Comparison of ENCODE assay signal across 15 cellular contexts in the genomic region with DNA sequence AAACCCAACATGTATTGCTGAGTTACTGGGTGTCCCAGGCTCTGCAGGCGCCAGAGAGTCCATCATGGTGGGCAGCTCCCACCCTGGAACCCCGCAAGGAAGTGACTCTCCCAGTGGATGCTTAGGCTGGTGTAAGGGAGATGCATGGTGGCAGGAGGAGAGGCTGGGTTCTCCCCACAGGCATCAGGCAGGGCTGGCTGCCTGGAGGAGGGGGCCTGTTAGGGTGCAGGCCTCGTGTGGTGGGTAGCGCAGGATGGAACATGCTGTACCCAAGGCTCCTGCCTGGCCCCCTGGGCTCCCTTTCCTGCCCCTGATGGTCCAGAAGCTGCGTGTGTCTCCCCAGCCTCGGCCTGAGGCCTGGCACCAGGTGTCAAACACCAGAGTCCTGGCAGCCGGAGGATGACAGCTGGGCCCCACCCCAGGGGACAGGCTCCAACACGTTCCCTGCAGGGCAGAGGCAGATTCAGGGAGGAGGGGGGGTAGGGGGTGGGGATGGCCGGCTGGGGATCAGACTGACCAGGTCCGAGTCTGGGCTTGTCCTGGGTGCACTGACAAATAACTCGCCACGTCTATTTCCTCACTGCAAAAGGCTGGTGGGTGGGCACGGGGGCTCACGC. TPM values are rescaled to one million over a fixed set of nuclear protein-coding genes. Genes with fewer than 3 reads are reported as not detected.
DNase-seq lines count a peak whose midpoint lies in the region; ATAC-seq, FAIRE-seq and TF ChIP-seq lines count a peak whose summit lies in the region.
"Had no signal": no experiment of that assay in that cellular context is flagged by ENCODE, and none has a peak within 500 bp of the region (broad histone marks: within the 10 kb centered on the region; RNA-seq: fewer than 3 reads in every experiment).

No MANE protein-coding gene starts in this region.

- peak overlapping the region in 1 of 2 experiments; percentile 12; a peak in 1 of 4 replicates for H3K9ac ChIP-seq in K562 (ENCODE audit: insufficient read depth in 1 of 2, low read depth in 2 of 2, low read length in 2 of 2)

- CTCF ChIA-PET in K562 (lab: Yijun Ruan, JAX; ENCODE audit: low intra/inter-chr PET ratio), result interaction anchor here (0.6 kb wide), 1 partner anchor 37 kb away, joined by 5 read pairs; no protein-coding TSS in a partner anchor

- no TSS peak for BruUV-seq in K562 (replicated peaks; lab: Mats Ljungman, UMichigan)

- H3K36me3 ChIP-seq in heart left ventricle, result no peaks in the 10 kb centered on the region
- no peaks in the 10 kb centered on the region for H3K36me3 ChIP-seq in K562 (ENCODE audit: control insufficient read depth, insufficient read depth, low read length)
- H3K36me3 ChIP-seq in vagina, result no peaks in the 10 kb centered on the region
- H3K36me3 ChIP-seq: upper lobe of left lung had no signal

- no peak for TF ChIP-seq EP300 in K562 (IDR thresholded peaks at IDR 0.05; ENCODE audit: low read length)

- peaks cover 15% of the 10 kb centered on the region for H4K20me1 ChIP-seq in K562 (replicated peaks; ENCODE audit: control insufficient read depth, insufficient read depth, low read length)

- no peak overlapping the region for H2AFZ ChIP-seq in K562 (ENCODE audit: low read depth, low read length)

- H3K4me3 ChIP-seq in heart left ventricle, result no peak overlapping the region
- no peak overlapping the region for H3K4me3 ChIP-seq in K562
- H3K4me3 ChIP-seq in vagina, result no peak overlapping the region
- H3K4me3 ChIP-seq: upper lobe of left lung had no signal

- FAIRE-seq in K562 (lab: Jason Lieb, UNC) (no peak), frontal cortex (lab: Jason Lieb, UNC) (no peak)
- FAIRE-seq: endometrium had no signal

- H3K9me3 ChIP-seq in heart left ventricle, result no peaks in the 10 kb centered on the region
- H3K9me3 ChIP-seq in K562 (replicated peaks; ENCODE audit: control insufficient read depth, insufficient read depth, low read depth, low read length), result no peaks in the 10 kb centered on the region
- H3K9me3 ChIP-seq in vagina, result no peaks in the 10 kb centered on the region
- H3K9me3 ChIP-seq: upper lobe of left lung had no signal

- H3K27ac ChIP-seq in heart left ventricle (peak overlapping the region; percentile 51 to 98 (median 80)), K562 (ENCODE audit: extremely low read depth, low read depth, low read length) (no peak overlapping the region), vagina (peak overlapping the region; percentile 34)

- TF ChIP-seq RAD21 in K562 (CRISPR knock-in tag; conservative IDR thresholded peaks at IDR 0.05 in 1 of 2, IDR thresholded peaks at IDR 0.05 in 1 of 2), result no peak

- POLR2A ChIA-PET in K562 (lab: Yijun Ruan, JAX), result interaction anchor here (0.6 to 1.4 kb wide), 6 partner anchors 8 to 416 kb away, joined by 3 to 4 read pairs (median 3); no protein-coding TSS in a partner anchor

- TF ChIP-seq CTCF in heart left ventricle (IDR thresholded peaks at IDR 0.05) (no peak), K562 (IDR thresholded peaks at IDR 0.05 in 2 of 3, conservative IDR thresholded peaks at IDR 0.05 in 1 of 3; ENCODE audit: insufficient read depth in 2 of 3, low read depth in 1 of 3, low read length in 3 of 3) (no peak), vagina (IDR thresholded peaks at IDR 0.05) (no peak)

- in situ Hi-C loops in K562 (cut with MboI), result no loop called here

- WGBS in heart left ventricle, 4 donors, result 72 to 81% (median 73%) methylated on average over 9 to 14 of the region's 14 CpGs
- 40% methylated on average over 13 of the region's 14 CpGs for WGBS in K562 (ENCODE audit: insufficient coverage, low coverage, missing lambda C conversion rate)

- no peak overlapping the region for H3K4me2 ChIP-seq in K562 (ENCODE audit: insufficient read depth, low read length)

- intact Hi-C loops in heart left ventricle (cut with DNase I) (no loop called here), cardiac septum (cut with DNase I) (loop anchor here (2.0 kb wide), 1 partner anchor 50 kb away; no protein-coding TSS in a partner anchor), K562 (cut with micrococcal nuclease) (no loop called here), vagina (cut with DNase I) (no loop called here)

- H3K27me3 ChIP-seq in heart left ventricle (no peaks in the 10 kb centered on the region), K562 (ENCODE audit: control insufficient read depth in 2 of 2, insufficient read depth in 2 of 2, low read length in 2 of 2) (peaks cover 19 to 43% of the 10 kb centered on the region in 2 experiments), vagina (no peaks in the 10 kb centered on the region)
- H3K27me3 ChIP-seq: upper lobe of left lung had no signal

- peaks cover 9 to 67% (median 40%) of the 10 kb centered on the region in 12 donors for H3K4me1 ChIP-seq in heart left ventricle
- peaks cover 10 to 28% of the 10 kb centered on the region in 2 experiments; a peak in 3 of 5 replicates for H3K4me1 ChIP-seq in K562 (replicated peaks in 1 of 2; ENCODE audit: control insufficient read depth in 2 of 2, insufficient read depth in 2 of 2, low read length in 2 of 2)
- H3K4me1 ChIP-seq in vagina, result peaks cover 51% of the 10 kb centered on the region

- ATAC-seq in heart left ventricle, result peak in 3 of 4 donors; percentile 6 to 33 (median 11)
- no peak for ATAC-seq in K562
- ATAC-seq in GM21447 (IDR thresholded peaks at IDR 0.05; ENCODE audit: unreplicated experiment), result no peak
- ATAC-seq: T-cell had no signal

- TF ChIP-seq POLR2A in heart left ventricle (IDR thresholded peaks at IDR 0.05) (no peak), K562 (conservative IDR thresholded peaks at IDR 0.05) (no peak), vagina (IDR thresholded peaks at IDR 0.05) (no peak)

- DNase-seq in heart left ventricle (peak in 2 of 5 donors; percentile 57 to 72), cardiac septum (ENCODE audit: low spot score) (no peak), K562 (ENCODE audit: extremely low read depth in 1 of 4, low spot score in 3 of 4) (no peak), myocyte (ENCODE audit: low read depth) (peak; percentile 93), vagina (ENCODE audit: extremely low spot score in 2 of 2) (no peak), frontal cortex (ENCODE audit: low spot score in 2 of 2) (no peak), A172 (ENCODE audit: low spot score) (no peak)
- DNase-seq: activated CD4-positive, alpha-beta T cell treated with anti-CD3 and anti-CD28 coated beads for 48 hours; DMS53; Kasumi-1; mesendoderm; T-cell had no signal

- no peaks in the 10 kb centered on the region for H3K79me2 ChIP-seq in K562 (ENCODE audit: control insufficient read depth, insufficient read depth, low read length)

- no peaks in the 10 kb centered on the region for H3K9me1 ChIP-seq in K562 (ENCODE audit: control insufficient read depth, insufficient read depth, low read length)

TF ChIP-seq in K562, 482 proteins besides CTCF, POLR2A, EP300 and RAD21:
- TF ChIP-seq YY1 (IDR thresholded peaks at IDR 0.05; ENCODE audit: borderline replicate concordance in 1 of 3, control insufficient read depth in 1 of 3, extremely low read depth in 1 of 3, insufficient read depth in 3 of 3, insufficient read length in 1 of 3, insufficient replicate concordance in 2 of 3, low read depth in 1 of 3, low read length in 2 of 3), result no peak
- TF ChIP-seq ZFP36 (IDR thresholded peaks at IDR 0.05; ENCODE audit: low read depth, low read length, partially characterized antibody), result peak; percentile 75
- TF ChIP-seq ZNF347 (CRISPR knock-in tag; IDR thresholded peaks at IDR 0.05; ENCODE audit: low read depth), result no peak
- TF ChIP-seq ZFX (CRISPR knock-in tag; IDR thresholded peaks at IDR 0.05), result no peak
- TF ChIP-seq, protein P1, sequence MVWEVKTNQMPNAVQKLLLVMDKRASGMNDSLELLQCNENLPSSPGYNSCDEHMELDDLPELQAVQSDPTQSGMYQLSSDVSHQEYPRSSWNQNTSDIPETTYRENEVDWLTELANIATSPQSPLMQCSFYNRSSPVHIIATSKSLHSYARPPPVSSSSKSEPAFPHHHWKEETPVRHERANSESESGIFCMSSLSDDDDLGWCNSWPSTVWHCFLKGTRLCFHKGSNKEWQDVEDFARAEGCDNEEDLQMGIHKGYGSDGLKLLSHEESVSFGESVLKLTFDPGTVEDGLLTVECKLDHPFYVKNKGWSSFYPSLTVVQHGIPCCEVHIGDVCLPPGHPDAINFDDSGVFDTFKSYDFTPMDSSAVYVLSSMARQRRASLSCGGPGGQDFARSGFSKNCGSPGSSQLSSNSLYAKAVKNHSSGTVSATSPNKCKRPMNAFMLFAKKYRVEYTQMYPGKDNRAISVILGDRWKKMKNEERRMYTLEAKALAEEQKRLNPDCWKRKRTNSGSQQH (CRISPR knock-in tag; IDR thresholded peaks at IDR 0.05), result no peak
TF ChIP-seq in K562: peak in this region for 1.

RNA-seq across cellular contexts. Expression of gene CIBAR2, which starts 40.2 kb away (rescaled TPM):
- total RNA-seq in heart left ventricle, result not detected
- not detected for polyA plus RNA-seq in heart left ventricle
- total RNA-seq in cardiac septum, result not detected
- total RNA-seq in K562 (2011; cell fraction: chromatin; rRNA removed; ENCODE audit: low replicate concordance), result not detected in 2 replicates
- total RNA-seq in K562 (2011; cell fraction: nucleolus; rRNA removed), result not detected in 2 replicates
- total RNA-seq in K562 (2011; cell fraction: nucleoplasm; rRNA removed), result not detected in 2 replicates
- not detected in 2 replicates for total RNA-seq in K562 (2014; rRNA removed)
- not detected in 2 replicates for total RNA-seq in K562 (2014; rRNA removed; fragmentation: Illumina TruSeq; extraction: Trizol)
- not detected in 2 replicates for total RNA-seq in K562 (2015; rRNA removed; fragmentation: Illumina TruSeq; extraction: Trizol)
- total RNA-seq in K562 (2021), result not detected in 2 replicates
- polyA plus RNA-seq in K562 (2011; rRNA removed), result not detected in 2 replicates
- polyA plus RNA-seq in K562 (2011; cell fraction: cytosol; rRNA removed), result not detected in 2 replicates
- not detected in 2 replicates for polyA plus RNA-seq in K562 (2011; cell fraction: nucleus; rRNA removed)
- not detected in 2 replicates for polyA plus RNA-seq in K562 (2012)
- not detected in 2 replicates for polyA plus RNA-seq in K562 (2014; fragmentation: Illumina TruSeq; extraction: Trizol)
- not detected for polyA plus RNA-seq in K562 (2014; fragmentation: Nextera tagmentation; extraction: Ambion mirVana)
- polyA plus RNA-seq in K562 (2014; rRNA removed), result not detected in 2 replicates
- not detected in 2 replicates for polyA minus RNA-seq in K562 (2011; rRNA and poly(A)+ RNA removed)
- polyA minus RNA-seq in K562 (2011; cell fraction: cytosol; rRNA and poly(A)+ RNA removed), result not detected in 2 replicates
- not detected in 2 replicates for polyA minus RNA-seq in K562 (2011; cell fraction: nucleus; rRNA and poly(A)+ RNA removed)
- total RNA-seq in myocyte, result not detected in 2 replicates
- not detected for polyA plus RNA-seq in myocyte (2012)
- not detected for total RNA-seq in vagina
- total RNA-seq in frontal cortex, result 0.41 TPM
- 1.2 TPM in 1 of 2 replicates, not detected in the other for total RNA-seq in A172 (2014; rRNA removed; shearing (Covaris generic))
- total RNA-seq: T-cell had no signal

Comparison
In these comparisons a context has a peak if more than half of its experiments do, and no peak if none do; other contexts are left out.
1. ATAC-seq: peak in heart left ventricle (3 of 4); none in K562 (single experiment) and GM21447 (single experiment).